Comparison of ENCODE assay signal across 1 cellular context in genomic region chr18:49935215-49935614, GRCh38.
TF ChIP-seq lines count a peak whose summit lies in the region.

No MANE protein-coding gene starts in this region.

TF ChIP-seq in GM12878, 131 proteins besides CTCF, POLR2A, EP300 and RAD21 (continued from another document):
- TF ChIP-seq E2F8 (IDR thresholded peaks at IDR 0.05; ENCODE audit: low read depth, partially characterized antibody) (no peak), RAD51 (IDR thresholded peaks at IDR 0.05) (no peak), BHLHE40 (IDR thresholded peaks at IDR 0.05; ENCODE audit: borderline replicate concordance in 1 of 2, low read depth in 2 of 2, low read length in 1 of 2) (no peak), ATF3 (IDR thresholded peaks at IDR 0.05; ENCODE audit: borderline replicate concordance, extremely low read depth, low read depth, low read length) (no peak)
TF ChIP-seq in GM12878: peak in this region for 0.
